ENCODE assay signal across 17 cellular contexts in the genomic region with DNA sequence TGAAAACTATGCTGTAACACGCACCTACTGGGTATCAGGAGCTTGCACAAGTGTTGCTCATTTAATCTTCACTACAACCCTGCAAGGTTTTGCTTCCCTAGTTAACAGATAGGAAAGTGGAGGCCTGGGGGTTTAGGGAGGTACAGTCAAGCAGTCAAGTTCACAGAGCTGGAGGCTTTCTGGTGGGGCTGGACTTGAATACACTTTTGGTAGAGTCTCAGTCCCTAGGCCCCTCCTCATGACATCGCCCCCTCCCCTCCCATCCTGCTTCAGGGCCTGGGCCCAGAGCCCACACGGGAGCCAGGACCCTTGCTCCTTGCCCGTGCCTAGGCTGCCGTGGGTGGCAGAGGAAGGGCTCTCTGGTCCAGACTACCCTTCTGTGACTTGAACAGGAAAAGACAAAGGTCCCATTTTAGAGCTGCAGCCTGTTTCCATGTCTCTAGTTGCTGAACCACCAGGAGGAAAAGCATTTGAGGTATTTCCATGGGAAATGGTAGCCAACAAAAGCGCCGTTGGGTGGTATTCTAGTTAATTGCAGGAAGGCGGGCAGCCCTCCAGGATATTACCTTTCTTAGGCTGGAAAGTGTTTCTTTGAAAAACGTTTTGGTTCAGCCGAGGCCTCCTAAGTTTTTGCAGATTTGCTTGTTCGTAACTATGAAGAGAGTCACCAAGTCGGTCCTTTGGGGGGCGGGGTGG.
"Had no signal": no experiment of that assay in that cellular context is flagged by ENCODE, and none has a peak within 500 bp of the region (broad histone marks: within the 10 kb centered on the region; RNA-seq: fewer than 3 reads in every experiment).

No MANE protein-coding gene starts in this region.

- H3K9me3 ChIP-seq: adrenal gland, tibial artery, vagina had no signal

- H3K27me3 ChIP-seq: vagina had no signal

- H3K27ac ChIP-seq: adrenal gland, skin epidermis, tibial artery, vagina, VCaP had no signal

- H3K4me3 ChIP-seq: adrenal gland, skin epidermis, tibial artery, vagina had no signal

- H3K36me3 ChIP-seq: adrenal gland, tibial artery, vagina had no signal

- ATAC-seq: left lobe of liver; naive thymus-derived CD8-positive, alpha-beta T cell; T-cell had no signal

- H3K4me1 ChIP-seq: adrenal gland had no signal

- DNase-seq: activated CD4-positive, alpha-beta memory T cell treated with anti-CD3 and anti-CD28 coated beads for 36 hours; activated effector memory CD4-positive, alpha-beta T cell treated with anti-CD3 and anti-CD28 coated beads, Interleukin-2, amount 50 U/mL, for 16 hours; caudate nucleus; effector CD8-positive, alpha-beta T cell; foreskin melanocyte; head of caudate nucleus; naive thymus-derived CD8-positive, alpha-beta T cell; retina; stimulated activated CD4-positive, alpha-beta T cell treated with anti-CD3 and anti-CD28 coated beads, Interleukin-4, amount 100 ng/mL, for 24 hours; stimulated activated naive CD4-positive, alpha-beta T cell; tibial artery had no signal
